In the genomic region with DNA sequence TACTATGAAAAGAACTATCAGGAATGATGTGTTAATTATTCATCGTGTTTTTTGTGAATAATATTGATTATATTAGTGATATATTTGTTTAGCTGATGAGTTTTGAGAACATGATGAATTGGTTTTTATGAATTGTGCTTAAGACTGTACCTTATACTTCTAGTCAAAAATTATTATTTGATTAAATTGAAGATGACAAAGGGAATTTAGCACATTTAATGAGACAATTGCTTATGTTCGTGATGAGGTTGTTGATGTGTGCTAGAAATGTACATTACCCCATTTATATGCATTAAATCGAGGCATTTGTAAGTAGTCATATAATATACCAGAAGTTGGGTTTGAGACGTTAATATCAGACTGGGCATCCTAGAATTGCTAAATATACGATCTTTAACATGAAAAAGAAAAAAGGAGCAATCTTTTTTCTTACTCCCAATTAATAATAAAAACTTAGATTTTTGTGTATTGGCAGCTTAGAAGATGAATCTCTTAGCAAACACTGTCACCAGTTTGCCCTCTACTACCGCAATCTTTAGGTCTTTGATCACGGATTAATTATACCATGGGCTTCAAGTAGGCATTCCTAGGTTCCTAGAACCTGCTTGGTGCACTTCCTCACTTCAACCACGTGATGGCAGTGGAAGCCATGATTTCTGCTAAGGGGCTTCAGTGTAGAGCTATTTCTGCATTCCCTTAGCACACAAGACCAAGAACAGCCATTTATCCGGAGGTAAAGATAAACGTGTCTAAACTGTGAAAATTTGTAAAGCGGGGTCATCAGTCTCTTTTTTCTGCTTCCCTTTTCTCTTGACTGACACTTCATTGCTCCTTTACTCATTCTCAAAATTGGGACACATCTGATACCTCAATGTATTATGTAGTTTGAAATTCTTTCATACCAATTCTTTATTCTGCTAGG, we compare ENCODE assay signal across 8 cellular contexts. TPM values are rescaled to one million over a fixed set of nuclear protein-coding genes. Genes with fewer than 3 reads are reported as not detected.
A peak's percentile ranks its signal among the peaks of the same experiment; 100 is the strongest.
DNase-seq lines count a peak whose midpoint lies in the region; ATAC-seq, FAIRE-seq and TF ChIP-seq lines count a peak whose summit lies in the region.

No MANE protein-coding gene starts in this region.

- peak; percentile 95 for TF ChIP-seq RAD21 in HCT116 (IDR thresholded peaks at IDR 0.05; ENCODE audit: low read depth)

- H3K4me3 ChIP-seq in Caco-2 (ENCODE audit: low read depth, low read length) (peak overlapping the region; percentile 75), HCT116 (replicated peaks in 1 of 2; ENCODE audit: low read depth in 1 of 2, low read length in 2 of 2) (peak overlapping the region; percentile 91 to 93), bronchial epithelial cell (ENCODE audit: low read depth, low read length) (peak overlapping the region; percentile 62), skin epidermis (peak overlapping the region in 5 of 7 experiments; percentile 73 to 99 (median 94))

- peaks cover 13% of the 10 kb centered on the region for H3K4me1 ChIP-seq in Caco-2
- peaks cover 8 to 20% of the 10 kb centered on the region in 2 experiments for H3K4me1 ChIP-seq in HCT116 (ENCODE audit: control insufficient read depth in 1 of 2, insufficient read depth in 2 of 2, low read length in 2 of 2)

- H3K27ac Mint-ChIP-seq in Caco-2 (ENCODE audit: unreplicated experiment) = no peak overlapping the region

- H3K27me3 ChIP-seq in Caco-2 (replicated peaks; ENCODE audit: control insufficient read depth, insufficient read depth, low read length) = no peaks in the 10 kb centered on the region
- H3K27me3 ChIP-seq in HCT116 (ENCODE audit: insufficient read depth, low read length) = no peaks in the 10 kb centered on the region
- no peaks in the 10 kb centered on the region for H3K27me3 ChIP-seq in bronchial epithelial cell (ENCODE audit: control insufficient read depth, insufficient read depth, low read length)

- TF ChIP-seq CTCF in Caco-2 (IDR thresholded peaks at IDR 0.05; ENCODE audit: insufficient read depth in 1 of 2, low read depth in 1 of 2, low read length in 1 of 2, severe bottlenecking in 1 of 2, unreplicated experiment in 1 of 2) (peak; percentile 89 to 97), HCT116 (IDR thresholded peaks at IDR 0.05 in 2 of 3, conservative IDR thresholded peaks at IDR 0.05 in 1 of 3; ENCODE audit: borderline replicate concordance in 1 of 3, insufficient read depth in 1 of 3, low read depth in 2 of 3, low read length in 2 of 3) (peak; percentile 85 to 92 (median 90)), bronchial epithelial cell (IDR thresholded peaks at IDR 0.05; ENCODE audit: insufficient read depth, low read length, severe bottlenecking) (peak; percentile 81)

- peaks cover 61% of the 10 kb centered on the region for H3K79me2 ChIP-seq in HCT116 (ENCODE audit: insufficient read depth, low read length)

- BruUV-seq in Caco-2 (replicated peaks; lab: Mats Ljungman, UMichigan) (no TSS peak), HCT116 (replicated peaks; lab: Mats Ljungman, UMichigan) (no TSS peak)

- peak overlapping the region; percentile 73; the same call in 1 of the 2 replicates for H3K9ac ChIP-seq in HCT116 (ENCODE audit: low read length)

- CTCF ChIA-PET in Caco-2 (lab: Charles Lee) (interaction anchor here (0.5 to 1.2 kb wide), 10 partner anchors 12 to 725 kb away, joined by 3 to 14 read pairs (median 4); a partner anchor contains a TSS), HCT116 (lab: Charles Lee) (interaction anchor here (0.6 to 3.1 kb wide), 10 partner anchors 12 to 760 kb away, joined by 3 to 32 read pairs (median 5); a partner anchor contains a TSS)

- H3K27me3 Mint-ChIP-seq in Caco-2 (ENCODE audit: insufficient read depth, unreplicated experiment) = no peaks in the 10 kb centered on the region

- no peak for TF ChIP-seq POLR2A in HCT116 (IDR thresholded peaks at IDR 0.05; ENCODE audit: borderline replicate concordance, extremely low read depth, insufficient read depth, insufficient read length)

- H3K9me3 ChIP-seq in Caco-2 (no peaks in the 10 kb centered on the region), HCT116 (ENCODE audit: control insufficient read depth in 1 of 2, insufficient read depth in 1 of 2, low read depth in 1 of 2, low read length in 2 of 2) (no peaks in the 10 kb centered on the region)

- FAIRE-seq in bronchial epithelial cell (lab: Jason Lieb, UNC) = no peak

- H3K27ac ChIP-seq in HCT116 (ENCODE audit: low read depth, low read length) = no peak overlapping the region
- H3K27ac ChIP-seq in skin epidermis = no peak overlapping the region

- H3K9me2 ChIP-seq in HCT116 (ENCODE audit: insufficient read depth) = no peaks in the 10 kb centered on the region

- H4K20me1 ChIP-seq in HCT116 (ENCODE audit: insufficient read depth) = no peaks in the 10 kb centered on the region

- H3K36me3 Mint-ChIP-seq in Caco-2 (ENCODE audit: insufficient read depth, unreplicated experiment) = peaks cover 16% of the 10 kb centered on the region

- H3K36me3 ChIP-seq in Caco-2 (ENCODE audit: control insufficient read depth, insufficient read depth, low read length) = no peaks in the 10 kb centered on the region
- no peaks in the 10 kb centered on the region for H3K36me3 ChIP-seq in HCT116 (ENCODE audit: control insufficient read depth in 1 of 2, insufficient read depth in 2 of 2, low read length in 2 of 2)
- H3K36me3 ChIP-seq in bronchial epithelial cell (ENCODE audit: control insufficient read depth, insufficient read depth, low read length) = no peaks in the 10 kb centered on the region

- DNase-seq in Caco-2 (peak; percentile 76), HCT116 (ENCODE audit: low read depth, low spot score) (peak; percentile 84), NCI-H2029 treated with DMSO at 0.1 percent for 48 hours (lab: John Stamatoyannopoulos, UW) (peak; percentile 82), T1000 (lab: John Stamatoyannopoulos, UW) (peak; percentile 37), bronchial epithelial cell (ENCODE audit: low read depth) (peak; percentile 79), iPS-NIHi7 (ENCODE audit: extremely low spot score) (peak; percentile 75)

- RAD21 ChIA-PET in HCT116 (lab: Charles Lee; ENCODE audit: low non-redundant PET in 1 of 2, low total read pairs in 2 of 2, uncharacterized antibody in 2 of 2, unreplicated experiment in 2 of 2) = interaction anchor here (0.5 to 1.6 kb wide), 3 partner anchors 61 to 686 kb away, joined by 3 to 6 read pairs (median 4); no protein-coding TSS in a partner anchor

- H2AFZ ChIP-seq in HCT116 (ENCODE audit: low read depth, low read length, poor library complexity, severe bottlenecking) = no peak overlapping the region

- H3K4me1 Mint-ChIP-seq in Caco-2 (ENCODE audit: low read depth, unreplicated experiment) = peaks cover 26% of the 10 kb centered on the region

- POLR2A ChIA-PET in Caco-2 (lab: Charles Lee) = no interaction called here
- POLR2A ChIA-PET in HCT116 (lab: Charles Lee) = no interaction called here

- peak overlapping the region; percentile 80 for H3K4me2 ChIP-seq in HCT116 (ENCODE audit: low read length)

- H3K4me3 Mint-ChIP-seq in Caco-2 (ENCODE audit: unreplicated experiment) = peak overlapping the region; percentile 84

- no peaks in the 10 kb centered on the region for H3K9me3 Mint-ChIP-seq in Caco-2 (ENCODE audit: unreplicated experiment)

- ATAC-seq in HCT116 (peak; percentile 62), GM21360 (IDR thresholded peaks at IDR 0.05; ENCODE audit: unreplicated experiment) (no peak)

- intact Hi-C loops in Caco-2 (cut with micrococcal nuclease; ENCODE audit: unreplicated experiment) (loop anchor here (1.0 to 5.0 kb wide), 6 partner anchors 83 to 760 kb away; no protein-coding TSS in a partner anchor), HCT116 (cut with micrococcal nuclease) (loop anchor here (1.0 to 5.0 kb wide), 5 partner anchors 415 to 759 kb away; no protein-coding TSS in a partner anchor)

TF ChIP-seq in HCT116, 20 proteins besides CTCF, POLR2A, EP300 and RAD21:
- no peak for TF ChIP-seq JUND (IDR thresholded peaks at IDR 0.05)
- TF ChIP-seq CBX3 (IDR thresholded peaks at IDR 0.05; ENCODE audit: low read depth) = peak; percentile 7; the same call in 1 of the 2 replicates
- peak; percentile 38 for TF ChIP-seq YY1 (IDR thresholded peaks at IDR 0.05; ENCODE audit: extremely low read depth, insufficient replicate concordance, low read depth, low read length)
TF ChIP-seq in HCT116: peak in this region for 2.

RNA-seq across cellular contexts. Expression of a gene that starts 1.6 kb away (rescaled TPM):
- total RNA-seq in Caco-2 (2022) (20.3 and 22.3 TPM in 2 replicates), HCT116 (2021; ENCODE audit: unreplicated experiment) (25.8 TPM), bronchial epithelial cell (21.3 and 28.9 TPM in 2 replicates)
- polyA plus RNA-seq in HCT116 (2012) = 16.6 and 18.4 TPM in 2 replicates

RNA-seq across cellular contexts. Expression of a gene that starts 20.8 kb away (rescaled TPM):
- total RNA-seq in Caco-2 (2022) (22.7 and 26.9 TPM in 2 replicates), HCT116 (2021; ENCODE audit: unreplicated experiment) (23.0 TPM), bronchial epithelial cell (7.1 and 8.2 TPM in 2 replicates)
- polyA plus RNA-seq in HCT116 (2012) = 13.4 and 17.7 TPM in 2 replicates
